20 cellular contexts compared by ENCODE assay signal in genomic region chrX:84363054-84363453, GRCh38.
DNase-seq lines count a peak whose midpoint lies in the region; ATAC-seq and TF ChIP-seq lines count a peak whose summit lies in the region.
"Had no signal": no experiment of that assay in that cellular context is flagged by ENCODE, and none has a peak within 500 bp of the region (broad histone marks: within the 10 kb centered on the region; RNA-seq: fewer than 3 reads in every experiment).

No MANE protein-coding gene starts in this region.

- no peak overlapping the region for H3K18ac ChIP-seq in mesenchymal stem cell (ENCODE audit: low read depth in 1 of 2, low read length in 2 of 2)

- no peak overlapping the region for H3K14ac ChIP-seq in mesenchymal stem cell (ENCODE audit: low read length in 2 of 2)

- ATAC-seq in GM21390 (IDR thresholded peaks at IDR 0.05; ENCODE audit: unreplicated experiment) = no peak
- ATAC-seq: activated T-helper 17 cell treated with anti-CD3 and anti-CD28 coated beads, Interleukin-2, amount 50 U/mL, for 72 hours; HCT116 had no signal

- H2AFZ ChIP-seq in ACC112 (ENCODE audit: low read length, unreplicated experiment) = peak overlapping the region; percentile 25
- no peak overlapping the region for H2AFZ ChIP-seq in mesenchymal stem cell (ENCODE audit: low read depth, low read length)

- no peaks in the 10 kb centered on the region for H3K79me1 ChIP-seq in mesenchymal stem cell (replicated peaks; ENCODE audit: low read length, poor library complexity, severe bottlenecking)

- H3K9me3 ChIP-seq in SJSA1 (replicated peaks) (no peaks in the 10 kb centered on the region), mesenchymal stem cell (ENCODE audit: control insufficient read depth, low read length) (peaks cover 3% of the 10 kb centered on the region), HAP-1 (no peaks in the 10 kb centered on the region)
- H3K9me3 ChIP-seq: BE2C had no signal

- no peak overlapping the region for H2BK5ac ChIP-seq in mesenchymal stem cell (ENCODE audit: low read depth, low read length, poor library complexity, severe bottlenecking)

- H2AK5ac ChIP-seq in mesenchymal stem cell (ENCODE audit: low read length, severe bottlenecking) = no peak overlapping the region

- H3K79me2 ChIP-seq in ACC112 (ENCODE audit: control insufficient read depth, insufficient read depth, low read length, unreplicated experiment) = no peaks in the 10 kb centered on the region

- H3K36me3 ChIP-seq in ACC112 (ENCODE audit: insufficient read depth, low read length) (no peaks in the 10 kb centered on the region), SJSA1 (no peaks in the 10 kb centered on the region), mesenchymal stem cell (ENCODE audit: control insufficient read depth in 1 of 2, insufficient read depth in 2 of 2, low read depth in 1 of 2, low read length in 2 of 2) (no peaks in the 10 kb centered on the region), HAP-1 (replicated peaks) (no peaks in the 10 kb centered on the region)
- H3K36me3 ChIP-seq: BE2C, upper lobe of left lung had no signal

- no peak overlapping the region for H4K91ac ChIP-seq in mesenchymal stem cell (ENCODE audit: low read length)

- peak overlapping the region; percentile 41 for H3K27ac ChIP-seq in ACC112 (ENCODE audit: low read depth, low read length)
- peak overlapping the region; percentile 11; the same call in 1 of the 2 replicates for H3K27ac ChIP-seq in SJSA1
- no peak overlapping the region for H3K27ac ChIP-seq in mesenchymal stem cell (ENCODE audit: low read length, poor library complexity, severe bottlenecking)
- H3K27ac ChIP-seq: epithelial cell of prostate, psoas muscle, upper lobe of left lung had no signal

- no peak for DNase-seq in SJSA1 (ENCODE audit: low read depth in 1 of 2, low spot score in 2 of 2)
- DNase-seq in fibroblast of gingiva (ENCODE audit: low read depth) = peak; percentile 3
- DNase-seq in mesenchymal stem cell = no peak
- DNase-seq in GM13976 (ENCODE audit: low spot score) = no peak
- no peak for DNase-seq in HAP-1 (ENCODE audit: low spot score in 2 of 2)
- no peak for DNase-seq in T-helper 9 cell
- DNase-seq: activated CD8-positive, alpha-beta memory T cell treated with anti-CD3 and anti-CD28 coated beads, Interleukin-2, amount 50 U/mL, for 48 hours; BE2C; cerebellar nuclear complex; GF-D8; NCI-H226; NCI-H774; psoas muscle; upper lobe of left lung had no signal

- in situ Hi-C loops in GM13976 (cut with MboI; ENCODE audit: low sequenced_read_pairs, unreplicated experiment) (no loop called here), HAP-1 (cut with MboI; ENCODE audit: low sequenced_read_pairs) (no loop called here)

- no peak overlapping the region for H2BK12ac ChIP-seq in mesenchymal stem cell (ENCODE audit: low read length in 2 of 2)

- peak overlapping the region; percentile 80 for H3K9ac ChIP-seq in mesenchymal stem cell (ENCODE audit: low read length)

- no peak overlapping the region for H3K4me2 ChIP-seq in mesenchymal stem cell (ENCODE audit: low read length, poor library complexity, severe bottlenecking)

- H3K27me3 ChIP-seq in ACC112 (ENCODE audit: insufficient read depth, low read length) (no peaks in the 10 kb centered on the region), SJSA1 (replicated peaks) (no peaks in the 10 kb centered on the region), mesenchymal stem cell (ENCODE audit: control insufficient read depth in 1 of 2, insufficient read depth in 1 of 2, low read length in 2 of 2) (no peaks in the 10 kb centered on the region), HAP-1 (ENCODE audit: low read depth) (no peaks in the 10 kb centered on the region)
- H3K27me3 ChIP-seq: BE2C, upper lobe of left lung had no signal

- no CpG with 5 or more reads among the region's 3 CpGs for WGBS in mesenchymal stem cell

- H2BK120ac ChIP-seq in mesenchymal stem cell (ENCODE audit: low read depth, low read length) = no peak overlapping the region

- H3K4me3 ChIP-seq in ACC112 (ENCODE audit: low read depth, low read length) (peak overlapping the region; percentile 66), SJSA1 (no peak overlapping the region), mesenchymal stem cell (ENCODE audit: insufficient read depth in 1 of 2, low read depth in 1 of 2, low read length in 2 of 2) (peak overlapping the region in 1 of 2 experiments; percentile 67), HAP-1 (no peak overlapping the region)
- H3K4me3 ChIP-seq: lung, psoas muscle, upper lobe of left lung had no signal

- no peak overlapping the region for H2BK15ac ChIP-seq in mesenchymal stem cell (ENCODE audit: low read depth, poor library complexity, severe bottlenecking)

- no peak overlapping the region for H3K23ac ChIP-seq in mesenchymal stem cell (ENCODE audit: low read length in 2 of 2)

- TF ChIP-seq CTCF in GM13976 (IDR thresholded peaks at IDR 0.05; ENCODE audit: borderline replicate concordance, control extremely low read depth, extremely low read depth, insufficient read depth, missing control alignments) = no peak

- no peak overlapping the region for H3K4ac ChIP-seq in mesenchymal stem cell (ENCODE audit: low read depth in 1 of 2, low read length in 2 of 2)

- H3K4me1 ChIP-seq in ACC112 (ENCODE audit: control insufficient read depth, insufficient read depth, low read length, unreplicated experiment) = peaks cover 8% of the 10 kb centered on the region
- no peaks in the 10 kb centered on the region; the same call in 1 of the 2 replicates for H3K4me1 ChIP-seq in SJSA1 (replicated peaks)
- no peaks in the 10 kb centered on the region for H3K4me1 ChIP-seq in mesenchymal stem cell (ENCODE audit: control insufficient read depth, insufficient read depth, low read depth, low read length)
- H3K4me1 ChIP-seq in HAP-1 = no peaks in the 10 kb centered on the region
- H3K4me1 ChIP-seq: BE2C, psoas muscle, upper lobe of left lung had no signal

- H4K8ac ChIP-seq in mesenchymal stem cell (ENCODE audit: low read length) = no peak overlapping the region
